Comparison of ENCODE assay signal across 8 cellular contexts in genomic region chr7:48088559-48089414, GRCh38. TPM values are rescaled to one million over a fixed set of nuclear protein-coding genes. Genes with fewer than 3 reads are reported as not detected.
DNase-seq lines count a peak whose midpoint lies in the region; ATAC-seq and FAIRE-seq lines count a peak whose summit lies in the region.

Gene UPP1, plus strand, starts transcription at chr7:48089265. Its CDS starts 5,519 bp downstream, at chr7:48094784.

- peak within 1 kb of the TSS; percentile 99 for H4K91ac ChIP-seq in mesenchymal stem cell (ENCODE audit: low read length)

- H3K14ac ChIP-seq in mesenchymal stem cell (ENCODE audit: low read length in 2 of 2): peak within 1 kb of the TSS in 1 of 2 experiments; percentile 57

- H3K18ac ChIP-seq in mesenchymal stem cell (ENCODE audit: low read depth in 1 of 2, low read length in 2 of 2): peak within 1 kb of the TSS; percentile 97 to 99

- no peaks in the 10 kb centered on the region; a peak in 1 of 22 replicates for H3K9me3 ChIP-seq in BLaER1 treated with 17β-estradiol and CSF1 and Interleukin-3, amounts not matched to agents 10 nM and 100 nM (replicated peaks in 1 of 11)
- no peaks in the 10 kb centered on the region for H3K9me3 ChIP-seq in mesenchymal stem cell (ENCODE audit: control insufficient read depth, low read length)

- peak within 1 kb of the TSS in 1 of 2 experiments; percentile 92 for H3K23ac ChIP-seq in mesenchymal stem cell (ENCODE audit: low read length in 2 of 2)

- H2AFZ ChIP-seq in mesenchymal stem cell (ENCODE audit: low read depth, low read length): peak within 1 kb of the TSS; percentile 34

- no peaks in the 10 kb centered on the region for H3K27me3 Mint-ChIP-seq in effector memory CD8-positive, alpha-beta T cell

- H3K4me3 Mint-ChIP-seq in effector memory CD8-positive, alpha-beta T cell: peak within 1 kb of the TSS; percentile 92 to 95

- peak within 1 kb of the TSS; percentile 94 for H2BK120ac ChIP-seq in mesenchymal stem cell (ENCODE audit: low read depth, low read length)

- peak; percentile 79 for DNase-seq in GM19239 (ENCODE audit: insufficient read length, low spot score)
- peak; percentile 87 to 93 for DNase-seq in NOMO-1 (lab: John Stamatoyannopoulos, UW; ENCODE audit: unreplicated experiment in 2 of 2)
- peak; percentile 79 to 80 for DNase-seq in activated CD8-positive, alpha-beta memory T cell treated with anti-CD3 and anti-CD28 coated beads for 4 hours (ENCODE audit: low read depth in 2 of 2)
- DNase-seq in effector memory CD8-positive, alpha-beta T cell: peak; percentile 86 to 91 (median 89)
- peak; percentile 98 for DNase-seq in mesenchymal stem cell
- peak; percentile 81 for DNase-seq in stimulated activated CD8-positive, alpha-beta memory T cell treated with anti-CD3 and anti-CD28 coated beads, Interleukin-15, amount 100 ng/mL, for 1 hour (ENCODE audit: low read depth)

- peak; percentile 57 for ATAC-seq in HG03442 (IDR thresholded peaks at IDR 0.05; ENCODE audit: unreplicated experiment)
- ATAC-seq in effector memory CD8-positive, alpha-beta T cell (replicated peaks): peak; percentile 71

- peak within 1 kb of the TSS; percentile 60 to 98 (median 76) for H3K4me3 ChIP-seq in BLaER1 treated with 17β-estradiol and CSF1 and Interleukin-3, amounts not matched to agents 10 nM and 100 nM
- H3K4me3 ChIP-seq in mesenchymal stem cell (ENCODE audit: insufficient read depth in 1 of 2, low read depth in 1 of 2, low read length in 2 of 2): peak within 1 kb of the TSS; percentile 87 to 91

- peaks cover 0 to 32% (median 3%) of the 10 kb centered on the region in 11 experiments; a peak in 7 of 22 replicates for H4K20me1 ChIP-seq in BLaER1 treated with 17β-estradiol and CSF1 and Interleukin-3, amounts not matched to agents 10 nM and 100 nM

- peak within 1 kb of the TSS; percentile 78 to 95 (median 87) for H3K9ac ChIP-seq in BLaER1 treated with 17β-estradiol and CSF1 and Interleukin-3, amounts not matched to agents 10 nM and 100 nM
- peak within 1 kb of the TSS; percentile 92 for H3K9ac ChIP-seq in mesenchymal stem cell (ENCODE audit: low read length)

- H3K4me1 Mint-ChIP-seq in effector memory CD8-positive, alpha-beta T cell (ENCODE audit: low read depth in 2 of 2): peaks cover 69 to 70% of the 10 kb centered on the region in 2 donors

- H3K27ac ChIP-seq in BLaER1 treated with 17β-estradiol and CSF1 and Interleukin-3, amounts not matched to agents 10 nM and 100 nM: peak within 1 kb of the TSS; percentile 83 to 97 (median 92)
- peak within 1 kb of the TSS; percentile 96 for H3K27ac ChIP-seq in mesenchymal stem cell (ENCODE audit: low read length, poor library complexity, severe bottlenecking)

- H2BK12ac ChIP-seq in mesenchymal stem cell (ENCODE audit: low read length in 2 of 2): peak within 1 kb of the TSS; percentile 61 to 91

- peak within 1 kb of the TSS; percentile 90 to 99 (median 94) for H3K4me2 ChIP-seq in BLaER1 treated with 17β-estradiol and CSF1 and Interleukin-3, amounts not matched to agents 10 nM and 100 nM
- H3K4me2 ChIP-seq in mesenchymal stem cell (ENCODE audit: low read length, poor library complexity, severe bottlenecking): peak within 1 kb of the TSS; percentile 58

- peaks cover 0 to 67% (median 32%) of the 10 kb centered on the region in 11 experiments; a peak in 18 of 22 replicates for H3K27me3 ChIP-seq in BLaER1 treated with 17β-estradiol and CSF1 and Interleukin-3, amounts not matched to agents 10 nM and 100 nM
- no peaks in the 10 kb centered on the region for H3K27me3 ChIP-seq in mesenchymal stem cell (ENCODE audit: control insufficient read depth in 1 of 2, insufficient read depth in 1 of 2, low read length in 2 of 2)

- peaks cover 15% of the 10 kb centered on the region for H3K79me1 ChIP-seq in mesenchymal stem cell (replicated peaks; ENCODE audit: low read length, poor library complexity, severe bottlenecking)

- H3K9me3 Mint-ChIP-seq in effector memory CD8-positive, alpha-beta T cell: no peaks in the 10 kb centered on the region

- H2BK15ac ChIP-seq in mesenchymal stem cell (ENCODE audit: low read depth, poor library complexity, severe bottlenecking): peak within 1 kb of the TSS; percentile 97

- H3K36me3 ChIP-seq in BLaER1 treated with 17β-estradiol and CSF1 and Interleukin-3, amounts not matched to agents 10 nM and 100 nM: peaks cover 0 to 40% (median 5%) of the 10 kb centered on the region in 11 experiments; a peak in 11 of 22 replicates
- peaks cover 11 to 26% of the 10 kb centered on the region in 2 experiments for H3K36me3 ChIP-seq in mesenchymal stem cell (ENCODE audit: control insufficient read depth in 1 of 2, insufficient read depth in 2 of 2, low read depth in 1 of 2, low read length in 2 of 2)

- FAIRE-seq in GM19239 (lab: Jason Lieb, UNC): peak; percentile 94

- under 1% methylated on average over 63 of the region's 66 CpGs for WGBS in mesenchymal stem cell

- H3K27ac Mint-ChIP-seq in effector memory CD8-positive, alpha-beta T cell: peak within 1 kb of the TSS; percentile 97 to 100

- peaks cover 67% of the 10 kb centered on the region for H3K36me3 Mint-ChIP-seq in effector memory CD8-positive, alpha-beta T cell (ENCODE audit: insufficient read depth)

- H2AK5ac ChIP-seq in mesenchymal stem cell (ENCODE audit: low read length, severe bottlenecking): peak within 1 kb of the TSS; percentile 23

- H2BK5ac ChIP-seq in mesenchymal stem cell (ENCODE audit: low read depth, low read length, poor library complexity, severe bottlenecking): peak within 1 kb of the TSS; percentile 71

- H3K4me1 ChIP-seq in BLaER1 treated with 17β-estradiol and CSF1 and Interleukin-3, amounts not matched to agents 10 nM and 100 nM: peaks cover 50 to 88% (median 78%) of the 10 kb centered on the region in 10 experiments
- peaks cover 21% of the 10 kb centered on the region for H3K4me1 ChIP-seq in mesenchymal stem cell (ENCODE audit: control insufficient read depth, insufficient read depth, low read depth, low read length)

- peak within 1 kb of the TSS; percentile 88 to 96 for H3K4ac ChIP-seq in mesenchymal stem cell (ENCODE audit: low read depth in 1 of 2, low read length in 2 of 2)

- H4K8ac ChIP-seq in mesenchymal stem cell (ENCODE audit: low read length): peak within 1 kb of the TSS; percentile 93

RNA-seq across cellular contexts. Expression of gene UPP1, which starts in this region (rescaled TPM):
- polyA plus RNA-seq in mesenchymal stem cell (2013, experiment 1 of 2): 38.2 TPM
- 37.1 TPM for polyA plus RNA-seq in mesenchymal stem cell (2013, experiment 2 of 2)

Comparison
In these comparisons a context has a peak if more than half of its experiments do, and no peak if none do; other contexts are left out.
1. Peak in every context shown above with its lines: DNase-seq, ATAC-seq, H3K4me3 ChIP-seq and H3K27ac ChIP-seq.